Comparison of ENCODE assay signal across 23 cellular contexts in the genomic region with DNA sequence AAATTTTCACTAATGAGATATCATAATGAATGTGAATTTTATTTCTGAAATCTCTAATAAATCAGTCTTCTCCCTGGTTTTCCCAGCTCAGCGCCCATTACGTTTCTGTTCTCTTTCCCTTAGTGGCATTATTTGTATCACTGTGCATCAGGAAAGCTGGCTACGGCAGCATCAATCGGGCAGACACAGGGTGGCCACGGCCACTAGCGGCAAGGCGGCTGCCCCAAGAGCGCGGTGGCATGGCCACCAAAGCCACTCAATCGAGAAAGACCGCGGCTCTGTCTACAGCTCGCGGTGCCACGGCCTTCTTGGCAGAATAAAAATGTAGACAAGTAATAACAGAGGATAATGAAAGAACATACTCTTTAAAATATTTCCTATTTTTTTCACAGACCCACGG.
DNase-seq lines count a peak whose midpoint lies in the region; ATAC-seq and TF ChIP-seq lines count a peak whose summit lies in the region.
"Had no signal": no experiment of that assay in that cellular context is flagged by ENCODE, and none has a peak within 500 bp of the region (broad histone marks: within the 10 kb centered on the region; RNA-seq: fewer than 3 reads in every experiment).

No MANE protein-coding gene starts in this region.

- H3K27me3 ChIP-seq in GM06990 (replicated peaks; ENCODE audit: control insufficient read depth, insufficient read depth, low read length), result no peaks in the 10 kb centered on the region
- H3K27me3 ChIP-seq: tibial artery had no signal

- H3K36me3 Mint-ChIP-seq in naive B cell, result peaks cover 38 to 46% of the 10 kb centered on the region in 2 donors
- H3K36me3 Mint-ChIP-seq: activated naive CD4-positive, alpha-beta T cell treated with anti-CD3 and anti-CD28 coated beads, Interleukin-2, amount 10 ng/mL, durations not matched to agents 7 days and 5 days had no signal

- no peaks in the 10 kb centered on the region for H3K27me3 Mint-ChIP-seq in naive B cell

- no peak for TF ChIP-seq CTCF in GM06990 (IDR thresholded peaks at IDR 0.05; ENCODE audit: insufficient read depth, low read length, poor library complexity, severe bottlenecking)

- TF ChIP-seq POLR2A in GM19099 (IDR thresholded peaks at IDR 0.05; ENCODE audit: extremely low read depth, insufficient read length, low read depth), result peak; percentile 69
- peak; percentile 52 for TF ChIP-seq POLR2A in Raji (IDR thresholded peaks at IDR 0.05; ENCODE audit: insufficient read depth, low read depth, low read length)

- H3K27ac Mint-ChIP-seq in naive B cell, result peak overlapping the region; percentile 96 to 99 (median 98)
- H3K27ac Mint-ChIP-seq: activated CD4-positive, alpha-beta T cell treated with anti-CD3 and anti-CD28 coated beads, Interleukin-2, amount 10 ng/mL, durations not matched to agents 24 days and 14 days; activated naive CD4-positive, alpha-beta T cell treated with anti-CD3 and anti-CD28 coated beads, Interleukin-2, amount 10 ng/mL, durations not matched to agents 7 days and 5 days had no signal

- H3K4me3 ChIP-seq in GM06990 (replicated peaks; ENCODE audit: low read depth, low read length), result peak overlapping the region; percentile 49
- H3K4me3 ChIP-seq: PC-9, stomach, tibial artery had no signal

- ATAC-seq in naive B cell (ENCODE audit: low read depth in 2 of 2) (no peak), GM19324 (IDR thresholded peaks at IDR 0.05; ENCODE audit: low FRiP score, unreplicated experiment) (no peak)
- ATAC-seq: left lobe of liver had no signal

- H3K9me3 Mint-ChIP-seq in naive B cell, result peaks cover 0 to 3% (median 0%) of the 10 kb centered on the region in 7 donors
- H3K9me3 Mint-ChIP-seq: activated CD4-positive, alpha-beta T cell treated with anti-CD3 and anti-CD28 coated beads, Interleukin-2, amount 10 ng/mL, durations not matched to agents 24 days and 14 days; activated naive CD4-positive, alpha-beta T cell treated with anti-CD3 and anti-CD28 coated beads, Interleukin-2, amount 10 ng/mL, durations not matched to agents 7 days and 5 days had no signal

- peaks cover 39 to 45% (median 41%) of the 10 kb centered on the region in 3 donors for H3K4me1 Mint-ChIP-seq in naive B cell
- H3K4me1 Mint-ChIP-seq: activated CD4-positive, alpha-beta T cell treated with anti-CD3 and anti-CD28 coated beads, Interleukin-2, amount 10 ng/mL, durations not matched to agents 24 days and 14 days; activated naive CD4-positive, alpha-beta T cell treated with anti-CD3 and anti-CD28 coated beads, Interleukin-2, amount 10 ng/mL, durations not matched to agents 7 days and 5 days had no signal

- H3K4me3 Mint-ChIP-seq in naive B cell, result peak overlapping the region; percentile 80 to 99 (median 98)
- H3K4me3 Mint-ChIP-seq: activated CD4-positive, alpha-beta T cell treated with anti-CD3 and anti-CD28 coated beads, Interleukin-2, amount 10 ng/mL, durations not matched to agents 24 days and 14 days; activated naive CD4-positive, alpha-beta T cell treated with anti-CD3 and anti-CD28 coated beads, Interleukin-2, amount 10 ng/mL, durations not matched to agents 7 days and 5 days had no signal

- peaks cover 1% of the 10 kb centered on the region; the same call in 1 of the 2 replicates for H3K36me3 ChIP-seq in GM06990 (ENCODE audit: control insufficient read depth, insufficient read depth, low read length)
- H3K36me3 ChIP-seq: neutrophil, stomach, tibial artery had no signal

- no peak for DNase-seq in GM06990 (ENCODE audit: extremely low read depth, insufficient read length)
- DNase-seq in naive B cell, result no peak
- no peak for DNase-seq in stimulated activated CD4-positive, alpha-beta T cell treated with anti-CD3 and anti-CD28 coated beads, Interleukin-2, amount 100 ng/mL, for 48 hours
- DNase-seq in NCI-H1092 treated with DMSO at 0.1 percent for 48 hours (lab: John Stamatoyannopoulos, UW), result no peak
- DNase-seq: ACHN; activated CD4-positive, alpha-beta T cell treated with anti-CD3 and anti-CD28 coated beads, Interleukin-2, amount 10 ng/mL, durations not matched to agents 24 days and 14 days; activated naive CD4-positive, alpha-beta T cell treated with anti-CD3 and anti-CD28 coated beads, Interleukin-2, amount 10 ng/mL, durations not matched to agents 7 days and 5 days; amygdala; DMS53; hippocampal formation; mesendoderm; NCI-H1694; NCI-H510A; PC-9; SHP77; stomach; T-helper 9 cell; tibial artery had no signal
